Comparison of ENCODE assay signal across 8 cellular contexts in the genomic region with DNA sequence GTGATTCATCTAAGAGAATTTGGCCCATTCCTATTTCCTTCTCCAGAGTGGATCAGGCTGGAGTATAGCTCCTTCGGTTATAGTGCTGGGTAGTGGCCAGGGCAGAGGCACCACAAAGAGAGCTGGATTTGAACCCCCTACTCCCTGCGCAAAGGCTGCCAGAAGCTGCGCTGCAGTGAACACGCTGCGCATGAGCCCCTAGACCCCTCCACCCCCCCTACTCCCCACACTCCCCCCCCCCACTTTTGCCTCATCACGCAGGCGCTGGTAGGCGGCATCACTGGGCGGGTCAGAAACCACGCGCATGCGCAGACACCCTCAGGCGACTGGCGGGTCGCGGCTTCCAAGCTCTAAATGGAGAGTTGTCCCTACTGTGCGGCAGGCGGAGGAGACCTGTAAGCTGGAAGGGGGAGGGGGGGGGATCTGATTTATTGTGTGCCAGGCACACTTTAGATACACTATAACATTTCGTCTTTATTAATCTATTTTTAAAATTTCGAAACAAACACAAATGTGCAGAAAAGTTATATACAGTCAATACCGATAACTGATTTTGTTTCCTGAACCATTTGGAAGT. TPM values are rescaled to one million over a fixed set of nuclear protein-coding genes. Genes with fewer than 3 reads are reported as not detected.
A peak's percentile ranks its signal among the peaks of the same experiment; 100 is the strongest.
DNase-seq lines count a peak whose midpoint lies in the region; ATAC-seq and TF ChIP-seq lines count a peak whose summit lies in the region.

No MANE protein-coding gene starts in this region.

- H3K27me3 ChIP-seq in left lung = no peaks in the 10 kb centered on the region

- peak overlapping the region; percentile 62 to 69 for H3K27ac ChIP-seq in left lung

- DNase-seq in G401 (ENCODE audit: low spot score) (peak; percentile 88), NCI-H526 treated with DMSO at 0.1 percent for 48 hours (lab: John Stamatoyannopoulos, UW) (peak; percentile 84), left lung (peak; percentile 93 to 98)
- DNase-seq in activated CD4-positive, alpha-beta T cell treated with anti-CD3 and anti-CD28 coated beads, Interleukin-2, amount 50 U/mL, for 1 hour = peak; percentile 92
- DNase-seq in stimulated activated CD4-positive, alpha-beta T cell treated with anti-CD3 and anti-CD28 coated beads, Interleukin-2, amount 100 ng/mL, for 24 hours = peak; percentile 93

- ATAC-seq in HG03066 (IDR thresholded peaks at IDR 0.05; ENCODE audit: low read depth, unreplicated experiment) (peak; percentile 44), left lung (peak; percentile 75), HG02623 (IDR thresholded peaks at IDR 0.05; ENCODE audit: unreplicated experiment) (no peak)

- in situ Hi-C loops in G401 (cut with HindIII; ENCODE audit: low sequenced_read_pairs) = no loop called here

- peaks cover 31% of the 10 kb centered on the region for H3K36me3 Mint-ChIP-seq in dendritic cell treated with granulocyte-macrophage colony-stimulating factor and Interleukin-4, amounts not matched to agents 40 ng/mL and 50 ng/mL, for 4 days (ENCODE audit: low read depth)

- H3K4me1 ChIP-seq in left lung = peaks cover 8 to 39% of the 10 kb centered on the region in 2 donors

- H3K27ac Mint-ChIP-seq in dendritic cell treated with granulocyte-macrophage colony-stimulating factor and Interleukin-4, amounts not matched to agents 40 ng/mL and 50 ng/mL, for 4 days = peak overlapping the region; percentile 69

- H3K9me3 Mint-ChIP-seq in dendritic cell treated with granulocyte-macrophage colony-stimulating factor and Interleukin-4, amounts not matched to agents 40 ng/mL and 50 ng/mL, for 4 days = no peaks in the 10 kb centered on the region

- H3K36me3 ChIP-seq in left lung = peaks cover 0 to 18% of the 10 kb centered on the region in 2 donors

- H3K27me3 Mint-ChIP-seq in dendritic cell treated with granulocyte-macrophage colony-stimulating factor and Interleukin-4, amounts not matched to agents 40 ng/mL and 50 ng/mL, for 4 days = no peaks in the 10 kb centered on the region

- TF ChIP-seq CTCF in left lung (IDR thresholded peaks at IDR 0.05) = no peak

- intact Hi-C loops in dendritic cell treated with granulocyte-macrophage colony-stimulating factor and Interleukin-4, amounts not matched to agents 40 ng/mL and 50 ng/mL, for 4 days (cut with micrococcal nuclease) = loop anchor here (1.0 to 2.0 kb wide), 5 partner anchors 7 to 205 kb away; a partner anchor contains a TSS
- intact Hi-C loops in left lung (cut with DNase I) = no loop called here

- peak overlapping the region; percentile 39 to 47 for H3K4me3 ChIP-seq in left lung

- H3K4me3 Mint-ChIP-seq in dendritic cell treated with granulocyte-macrophage colony-stimulating factor and Interleukin-4, amounts not matched to agents 40 ng/mL and 50 ng/mL, for 4 days = peak overlapping the region; percentile 70

- H3K4me1 Mint-ChIP-seq in dendritic cell treated with granulocyte-macrophage colony-stimulating factor and Interleukin-4, amounts not matched to agents 40 ng/mL and 50 ng/mL, for 4 days (ENCODE audit: low read depth) = peaks cover 25% of the 10 kb centered on the region

- no peaks in the 10 kb centered on the region for H3K9me3 ChIP-seq in left lung

RNA-seq across cellular contexts. Expression of a gene that starts 38.7 kb away (rescaled TPM):
- 480 and 489 TPM in 2 replicates for total RNA-seq in G401 (2014; rRNA removed; shearing (Covaris generic))
- 100 to 1,000 TPM; 161 to 206 TPM for total RNA-seq in left lung

RNA-seq across cellular contexts. Expression of a gene that starts 58.0 kb away (rescaled TPM):
- total RNA-seq in G401 (2014; rRNA removed; shearing (Covaris generic)) = 0.18 and 5.0 TPM in 2 replicates
- 1 to 10 TPM; 1.7 to 2.0 TPM for total RNA-seq in left lung
